31 cellular contexts compared by ENCODE assay signal in the genomic region with DNA sequence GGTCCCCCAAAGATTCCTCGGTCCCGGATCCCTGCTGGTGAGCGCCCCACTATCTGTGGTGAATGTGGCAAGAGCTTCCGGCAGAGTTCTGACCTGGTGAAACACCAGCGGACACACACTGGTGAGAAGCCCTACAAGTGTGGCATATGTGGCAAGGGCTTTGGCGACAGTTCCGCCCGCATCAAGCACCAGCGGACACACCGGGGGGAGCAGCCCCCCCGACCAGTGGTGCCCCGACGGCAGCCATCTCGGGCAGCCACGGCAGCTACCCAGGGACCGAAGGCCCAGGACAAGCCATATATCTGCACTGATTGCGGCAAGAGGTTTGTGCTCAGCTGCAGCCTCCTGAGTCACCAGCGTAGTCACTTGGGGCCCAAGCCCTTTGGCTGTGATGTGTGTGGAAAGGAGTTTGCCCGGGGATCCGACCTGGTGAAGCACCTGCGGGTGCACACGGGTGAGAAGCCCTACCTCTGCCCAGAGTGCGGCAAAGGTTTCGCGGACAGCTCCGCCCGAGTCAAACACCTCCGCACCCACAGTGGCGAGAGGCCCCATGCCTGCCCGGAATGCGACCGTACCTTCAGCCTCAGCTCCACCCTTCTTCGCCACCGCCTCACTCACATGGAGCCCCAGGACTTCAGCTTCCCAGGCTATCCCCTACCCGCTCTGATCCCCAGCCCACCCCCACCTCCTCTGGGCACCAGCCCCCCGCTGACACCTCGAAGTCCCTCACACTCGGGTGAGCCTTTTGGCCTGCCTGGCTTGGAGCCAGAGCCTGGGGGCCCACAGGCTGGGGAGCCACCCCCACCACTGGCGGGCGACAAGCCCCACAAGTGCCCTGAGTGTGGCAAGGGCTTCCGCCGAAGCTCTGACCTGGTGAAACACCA. TPM values are rescaled to one million over a fixed set of nuclear protein-coding genes. Genes with fewer than 3 reads are reported as not detected.
DNase-seq lines count a peak whose midpoint lies in the region; ATAC-seq and TF ChIP-seq lines count a peak whose summit lies in the region.
"Had no signal": no experiment of that assay in that cellular context is flagged by ENCODE, and none has a peak within 500 bp of the region (broad histone marks: within the 10 kb centered on the region; RNA-seq: fewer than 3 reads in every experiment).

No MANE protein-coding gene starts in this region.

- H3K27ac ChIP-seq in left ventricle myocardium inferior (replicated peaks), result no peak overlapping the region
- peak overlapping the region; percentile 96 for H3K27ac ChIP-seq in muscle layer of colon (ENCODE audit: low read depth, low read length)
- H3K27ac ChIP-seq in spleen, result no peak overlapping the region
- H3K27ac ChIP-seq: breast epithelium, C4-2B, coronary artery, KMS-11, suprapubic skin had no signal

- H3K27me3 ChIP-seq in left ventricle myocardium inferior (ENCODE audit: low read depth), result no peaks in the 10 kb centered on the region
- no peaks in the 10 kb centered on the region for H3K27me3 ChIP-seq in NT2/D1 (ENCODE audit: insufficient read depth, insufficient read length)
- no peaks in the 10 kb centered on the region for H3K27me3 ChIP-seq in muscle layer of colon (ENCODE audit: control insufficient read depth in 1 of 2, insufficient read depth in 2 of 2, low read length in 2 of 2)
- no peaks in the 10 kb centered on the region for H3K27me3 ChIP-seq in spleen (replicated peaks in 1 of 7)
- H3K27me3 ChIP-seq: breast epithelium, esophagus squamous epithelium, suprapubic skin had no signal

- H3K36me3 ChIP-seq in left ventricle myocardium inferior (peaks cover 15% of the 10 kb centered on the region), NT2/D1 (ENCODE audit: insufficient read depth, insufficient read length, low read length) (peaks cover 30% of the 10 kb centered on the region), muscle layer of colon (ENCODE audit: insufficient read depth, low read length) (peaks cover 20% of the 10 kb centered on the region), spleen (peaks cover 0 to 20% (median 13%) of the 10 kb centered on the region in 6 donors)
- H3K36me3 ChIP-seq: breast epithelium had no signal

- H3K9me3 ChIP-seq in left ventricle myocardium inferior (replicated peaks) (no peaks in the 10 kb centered on the region), NT2/D1 (ENCODE audit: insufficient read depth, low read length) (no peaks in the 10 kb centered on the region), muscle layer of colon (ENCODE audit: low read length) (no peaks in the 10 kb centered on the region), spleen (no peaks in the 10 kb centered on the region)
- H3K9me3 ChIP-seq: breast epithelium, esophagus squamous epithelium, SK-N-SH, suprapubic skin had no signal

- no peak for ATAC-seq in stimulated activated naive CD8-positive, alpha-beta T cell treated with anti-CD3 and anti-CD28 coated beads, Interleukin-15, Interleukin-2, amounts not matched to agents 100 U/mL and 50 U/mL, for 24 hours
- ATAC-seq: activated CD8-positive, alpha-beta memory T cell treated with anti-CD3 and anti-CD28 coated beads, Interleukin-2, amount 10 ng/mL, durations not matched to agents 7 days and 5 days; stimulated activated memory B cell treated with anti-CD40 and anti-IgM and Interleukin-4, amounts not matched to agents 10 μg/mL and 1 μg/mL and 100 μg/mL, for 72 hours had no signal

- intact Hi-C loops in cardiac septum (cut with DNase I), result loop anchor here (5.0 kb wide), 1 partner anchor 46 kb away; no protein-coding TSS in a partner anchor
- intact Hi-C loops in left ventricle myocardium inferior (cut with micrococcal nuclease), result no loop called here
- intact Hi-C loops in spleen (cut with DNase I; ENCODE audit: low total_unique reads), result no loop called here

- TF ChIP-seq POLR2A in spleen (IDR thresholded peaks at IDR 0.05), result no peak

- 88 to 94% (median 90%) methylated on average over 25 to 42 of the region's 42 CpGs for WGBS in spleen, 5 donors

- H3K4me3 ChIP-seq in left ventricle myocardium inferior, result no peak overlapping the region
- H3K4me3 ChIP-seq in NT2/D1 (ENCODE audit: insufficient read length, low read depth), result no peak overlapping the region
- H3K4me3 ChIP-seq in muscle layer of colon (ENCODE audit: low read depth in 1 of 2, low read length in 2 of 2), result no peak overlapping the region
- no peak overlapping the region for H3K4me3 ChIP-seq in spleen
- H3K4me3 ChIP-seq in foreskin fibroblast (ENCODE audit: low read depth in 1 of 2, low read length in 2 of 2), result no peak overlapping the region
- H3K4me3 ChIP-seq: breast epithelium, coronary artery, esophagus squamous epithelium, suprapubic skin had no signal

- DNase-seq in cardiac septum (ENCODE audit: low spot score), result peak; percentile 60
- DNase-seq in left ventricle myocardium inferior, result no peak
- no peak for DNase-seq in NT2/D1 (ENCODE audit: low read depth, low spot score)
- peak; percentile 76 for DNase-seq in spleen
- DNase-seq in stimulated activated CD4-positive, alpha-beta T cell treated with anti-CD3 and anti-CD28 coated beads, Interleukin-12 subunit alpha, Interleukin-12 subunit beta, amount 100 ng/mL, for 4 hours, result no peak
- no peak for DNase-seq in stimulated activated naive CD8-positive, alpha-beta T cell treated with anti-CD3 and anti-CD28 coated beads, Interleukin-15, Interleukin-2, amounts not matched to agents 100 U/mL and 50 U/mL, for 24 hours
- no peak for DNase-seq in foreskin fibroblast
- DNase-seq: activated CD4-positive, alpha-beta T cell treated with anti-CD3 and anti-CD28 coated beads, Interleukin-2, amount 10 ng/mL, durations not matched to agents 24 days and 14 days; activated CD8-positive, alpha-beta memory T cell treated with anti-CD3 and anti-CD28 coated beads, Interleukin-2, amount 10 ng/mL, durations not matched to agents 7 days and 5 days; activated naive CD4-positive, alpha-beta T cell treated with anti-CD3 and anti-CD28 coated beads, Interleukin-2, amount 50 U/mL, for 16 hours; Calu3; DMS79 treated with DMSO at 0.1 percent for 48 hours; esophagus squamous epithelium; hypothalamus; mesenchymal stem cell; NCI-H1417; NCI-H446; NCI-H82; retina; SK-N-SH; stimulated activated CD4-positive, alpha-beta T cell treated with anti-CD3 and anti-CD28 coated beads, Interleukin-4, amount 100 ng/mL, for 24 hours had no signal

- H3K4me1 ChIP-seq in left ventricle myocardium inferior, result peaks cover 47% of the 10 kb centered on the region
- peaks cover 22% of the 10 kb centered on the region for H3K4me1 ChIP-seq in NT2/D1 (ENCODE audit: insufficient read depth, insufficient read length)
- peaks cover 41% of the 10 kb centered on the region for H3K4me1 ChIP-seq in muscle layer of colon (ENCODE audit: insufficient read depth, low read length)
- peaks cover 10 to 80% (median 52%) of the 10 kb centered on the region in 6 donors for H3K4me1 ChIP-seq in spleen

- H3K9ac ChIP-seq in NT2/D1 (ENCODE audit: insufficient read length, low read depth), result peak overlapping the region; percentile 66
- H3K9ac ChIP-seq in muscle layer of colon (ENCODE audit: low read length), result no peak overlapping the region
- H3K9ac ChIP-seq: KMS-11, SK-N-SH had no signal

- no peak for TF ChIP-seq CTCF in left ventricle myocardium inferior (IDR thresholded peaks at IDR 0.05; ENCODE audit: borderline replicate concordance)
- TF ChIP-seq CTCF in spleen (IDR thresholded peaks at IDR 0.05 in 8 of 11, conservative IDR thresholded peaks at IDR 0.05 in 3 of 11), result no peak
- TF ChIP-seq CTCF in foreskin fibroblast (IDR thresholded peaks at IDR 0.05; ENCODE audit: low read depth, low read length), result no peak

RNA-seq across cellular contexts. Expression of a gene that starts 2.8 kb away (rescaled TPM):
- total RNA-seq in cardiac septum (6.1 TPM), left ventricle myocardium inferior (5.0 TPM), spleen (10 to 100 TPM in 3 of 7 donors, 1 to 10 TPM in 4; 7.1 to 10.4 (median 9.5) TPM)
- polyA plus RNA-seq in spleen, result 1 to 10 TPM; 2.7 to 5.7 (median 3.5) TPM

RNA-seq across cellular contexts. Expression of a gene that starts 9.4 kb away (rescaled TPM):
- 7.5 TPM for total RNA-seq in cardiac septum
- total RNA-seq in left ventricle myocardium inferior, result 8.1 TPM
- total RNA-seq in spleen, result 10 to 100 TPM in 1 of 7 donors, 1 to 10 TPM in 6; 2.2 to 10.2 (median 3.1) TPM
- 1 to 10 TPM; 2.3 to 3.7 (median 3.1) TPM for polyA plus RNA-seq in spleen

RNA-seq across cellular contexts. Expression of a gene that starts 15.7 kb away (rescaled TPM):
- 2.2 TPM for total RNA-seq in cardiac septum
- 1.3 TPM for total RNA-seq in left ventricle myocardium inferior
- total RNA-seq in spleen, result 100 to 1,000 TPM in 1 of 7 donors, 10 to 100 TPM in 6; 38.5 to 105 (median 72.4) TPM
- 100 to 1,000 TPM; 154 to 199 (median 179) TPM for polyA plus RNA-seq in spleen
- total RNA-seq: frontal cortex had no signal

RNA-seq across cellular contexts. Expression of a gene that starts 23.4 kb away (rescaled TPM):
- 0.59 TPM for total RNA-seq in cardiac septum
- total RNA-seq in left ventricle myocardium inferior, result not detected
- 1 to 10 TPM in 1 of 7 donors, not detected in 6; 1.4 TPM for total RNA-seq in spleen
- polyA plus RNA-seq in spleen, result 1 to 10 TPM; 2.7 to 4.3 (median 2.8) TPM
- total RNA-seq: breast epithelium, Calu3, esophagus squamous epithelium, frontal cortex, HT1080, osteocyte, suprapubic skin had no signal

RNA-seq across cellular contexts. Expression of a gene that starts 27.7 kb away (rescaled TPM):
- total RNA-seq in cardiac septum (23.7 TPM), left ventricle myocardium inferior (23.3 TPM), spleen (10 to 100 TPM; 32.5 to 50.4 (median 45.8) TPM)
- 10 to 100 TPM; 17.3 to 33.3 (median 22.5) TPM for polyA plus RNA-seq in spleen

Comparison
In these comparisons a context has a peak if more than half of its experiments do, and no peak if none do; other contexts are left out.
1. DNase-seq: peak in cardiac septum (single experiment) and spleen (single experiment); none in left ventricle myocardium inferior (single experiment), NT2/D1 (single experiment), stimulated activated CD4-positive, alpha-beta T cell treated with anti-CD3 and anti-CD28 coated beads, Interleukin-12 subunit alpha, Interleukin-12 subunit beta, amount 100 ng/mL, for 4 hours (single experiment), stimulated activated naive CD8-positive, alpha-beta T cell treated with anti-CD3 and anti-CD28 coated beads, Interleukin-15, Interleukin-2, amounts not matched to agents 100 U/mL and 50 U/mL, for 24 hours (single experiment) and foreskin fibroblast (0 of 2).
2. RNA of a gene that starts 15.7 kb away (total RNA-seq): 38.5 to 105 TPM in spleen; 2.2 TPM in cardiac septum (single experiment) and 1.3 TPM in left ventricle myocardium inferior (single experiment); every median in the first group is over 10 times any median in the second.